Comparison of ENCODE assay signal across 1 cellular context in the genomic region with DNA sequence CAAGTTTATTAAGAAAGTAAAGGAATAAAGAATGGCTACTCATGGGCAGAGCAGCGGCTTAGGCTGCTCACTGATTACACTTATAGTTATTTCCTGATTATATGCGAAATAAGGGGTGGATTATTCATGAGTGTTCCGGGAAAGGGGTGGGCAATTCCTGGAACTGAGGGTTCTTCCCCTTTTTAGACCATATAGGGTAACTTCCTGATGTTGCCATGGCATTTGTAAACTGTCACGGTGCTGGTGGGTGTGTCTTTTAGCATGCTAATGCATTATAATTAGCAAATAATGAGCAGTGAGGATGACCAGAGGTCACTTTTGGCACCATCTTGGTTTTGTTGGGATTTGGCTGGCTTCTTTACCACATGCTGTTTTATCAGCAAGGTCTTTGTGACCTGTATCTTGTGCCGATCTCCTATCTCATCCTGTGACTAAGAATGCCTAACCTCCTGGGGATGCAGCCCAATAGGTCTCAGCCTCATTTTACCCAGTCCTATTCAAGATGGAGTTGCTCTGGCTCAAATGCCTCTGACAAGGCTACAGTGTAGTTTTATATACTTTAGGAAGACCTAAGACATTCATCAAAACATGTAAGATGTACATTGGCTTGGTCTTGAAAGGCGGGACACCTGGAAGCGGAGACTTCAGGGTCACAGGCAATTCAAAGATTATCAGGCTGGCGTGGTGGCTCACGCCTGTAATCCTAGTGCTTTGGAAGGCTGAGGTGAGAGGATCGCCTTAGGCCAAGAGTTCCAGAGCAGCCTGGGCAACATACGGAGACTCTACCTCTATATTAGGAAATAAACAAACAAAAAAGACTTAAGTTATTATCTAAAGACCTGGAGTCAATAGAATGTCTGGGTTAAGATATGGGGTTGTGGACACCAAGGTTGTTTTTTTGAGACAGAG.
A peak's percentile ranks its signal among the peaks of the same experiment; 100 is the strongest.
TF ChIP-seq lines count a peak whose summit lies in the region.

No MANE protein-coding gene starts in this region.

TF ChIP-seq in K562, 482 proteins besides CTCF, POLR2A, EP300 and RAD21 (continued from another document and continues in another):
- TF ChIP-seq, protein P1, sequence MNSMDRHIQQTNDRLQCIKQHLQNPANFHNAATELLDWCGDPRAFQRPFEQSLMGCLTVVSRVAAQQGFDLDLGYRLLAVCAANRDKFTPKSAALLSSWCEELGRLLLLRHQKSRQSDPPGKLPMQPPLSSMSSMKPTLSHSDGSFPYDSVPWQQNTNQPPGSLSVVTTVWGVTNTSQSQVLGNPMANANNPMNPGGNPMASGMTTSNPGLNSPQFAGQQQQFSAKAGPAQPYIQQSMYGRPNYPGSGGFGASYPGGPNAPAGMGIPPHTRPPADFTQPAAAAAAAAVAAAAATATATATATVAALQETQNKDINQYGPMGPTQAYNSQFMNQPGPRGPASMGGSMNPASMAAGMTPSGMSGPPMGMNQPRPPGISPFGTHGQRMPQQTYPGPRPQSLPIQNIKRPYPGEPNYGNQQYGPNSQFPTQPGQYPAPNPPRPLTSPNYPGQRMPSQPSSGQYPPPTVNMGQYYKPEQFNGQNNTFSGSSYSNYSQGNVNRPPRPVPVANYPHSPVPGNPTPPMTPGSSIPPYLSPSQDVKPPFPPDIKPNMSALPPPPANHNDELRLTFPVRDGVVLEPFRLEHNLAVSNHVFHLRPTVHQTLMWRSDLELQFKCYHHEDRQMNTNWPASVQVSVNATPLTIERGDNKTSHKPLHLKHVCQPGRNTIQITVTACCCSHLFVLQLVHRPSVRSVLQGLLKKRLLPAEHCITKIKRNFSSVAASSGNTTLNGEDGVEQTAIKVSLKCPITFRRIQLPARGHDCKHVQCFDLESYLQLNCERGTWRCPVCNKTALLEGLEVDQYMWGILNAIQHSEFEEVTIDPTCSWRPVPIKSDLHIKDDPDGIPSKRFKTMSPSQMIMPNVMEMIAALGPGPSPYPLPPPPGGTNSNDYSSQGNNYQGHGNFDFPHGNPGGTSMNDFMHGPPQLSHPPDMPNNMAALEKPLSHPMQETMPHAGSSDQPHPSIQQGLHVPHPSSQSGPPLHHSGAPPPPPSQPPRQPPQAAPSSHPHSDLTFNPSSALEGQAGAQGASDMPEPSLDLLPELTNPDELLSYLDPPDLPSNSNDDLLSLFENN (IDR thresholded peaks at IDR 0.05; ENCODE audit: low read depth in 2 of 2, low read length in 2 of 2), result no peak
- no peak for TF ChIP-seq SMARCA4 (IDR thresholded peaks at IDR 0.05)
- TF ChIP-seq HMG20A (CRISPR knock-in tag; conservative IDR thresholded peaks at IDR 0.05), result 0 out of 2 replicates have a peak, but pooled peaks have one; percentile 36
- no peak for TF ChIP-seq NR2C2 (CRISPR knock-in tag; IDR thresholded peaks at IDR 0.05)
- TF ChIP-seq NR2C2 (tag; IDR thresholded peaks at IDR 0.05), result peak; percentile 89
- no peak for TF ChIP-seq SRSF1 (IDR thresholded peaks at IDR 0.05; ENCODE audit: low read depth, low read length)
- no peak for TF ChIP-seq USF1 (CRISPR knock-in tag; IDR thresholded peaks at IDR 0.05)
- TF ChIP-seq ZNF146 (CRISPR knock-in tag; IDR thresholded peaks at IDR 0.05; ENCODE audit: unreplicated experiment), result no peak
- peak; percentile 41 for TF ChIP-seq CEBPB (tag; IDR thresholded peaks at IDR 0.05)
- peak; percentile 96 for TF ChIP-seq KLF1 (tag; IDR thresholded peaks at IDR 0.05)
- peak; percentile 98 for TF ChIP-seq DDX20 (tag; IDR thresholded peaks at IDR 0.05; ENCODE audit: low read depth)
- TF ChIP-seq, protein P2, sequence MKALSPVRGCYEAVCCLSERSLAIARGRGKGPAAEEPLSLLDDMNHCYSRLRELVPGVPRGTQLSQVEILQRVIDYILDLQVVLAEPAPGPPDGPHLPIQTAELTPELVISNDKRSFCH (CRISPR knock-in tag; IDR thresholded peaks at IDR 0.05), result peak; percentile 89
- TF ChIP-seq, protein P2 (tag; IDR thresholded peaks at IDR 0.05), result peak; percentile 100
- TF ChIP-seq FOXM1 (IDR thresholded peaks at IDR 0.05; ENCODE audit: low read depth), result no peak
- no peak for TF ChIP-seq FOXM1 (CRISPR knock-in tag; IDR thresholded peaks at IDR 0.05; ENCODE audit: low read depth)
- TF ChIP-seq, protein P3, sequence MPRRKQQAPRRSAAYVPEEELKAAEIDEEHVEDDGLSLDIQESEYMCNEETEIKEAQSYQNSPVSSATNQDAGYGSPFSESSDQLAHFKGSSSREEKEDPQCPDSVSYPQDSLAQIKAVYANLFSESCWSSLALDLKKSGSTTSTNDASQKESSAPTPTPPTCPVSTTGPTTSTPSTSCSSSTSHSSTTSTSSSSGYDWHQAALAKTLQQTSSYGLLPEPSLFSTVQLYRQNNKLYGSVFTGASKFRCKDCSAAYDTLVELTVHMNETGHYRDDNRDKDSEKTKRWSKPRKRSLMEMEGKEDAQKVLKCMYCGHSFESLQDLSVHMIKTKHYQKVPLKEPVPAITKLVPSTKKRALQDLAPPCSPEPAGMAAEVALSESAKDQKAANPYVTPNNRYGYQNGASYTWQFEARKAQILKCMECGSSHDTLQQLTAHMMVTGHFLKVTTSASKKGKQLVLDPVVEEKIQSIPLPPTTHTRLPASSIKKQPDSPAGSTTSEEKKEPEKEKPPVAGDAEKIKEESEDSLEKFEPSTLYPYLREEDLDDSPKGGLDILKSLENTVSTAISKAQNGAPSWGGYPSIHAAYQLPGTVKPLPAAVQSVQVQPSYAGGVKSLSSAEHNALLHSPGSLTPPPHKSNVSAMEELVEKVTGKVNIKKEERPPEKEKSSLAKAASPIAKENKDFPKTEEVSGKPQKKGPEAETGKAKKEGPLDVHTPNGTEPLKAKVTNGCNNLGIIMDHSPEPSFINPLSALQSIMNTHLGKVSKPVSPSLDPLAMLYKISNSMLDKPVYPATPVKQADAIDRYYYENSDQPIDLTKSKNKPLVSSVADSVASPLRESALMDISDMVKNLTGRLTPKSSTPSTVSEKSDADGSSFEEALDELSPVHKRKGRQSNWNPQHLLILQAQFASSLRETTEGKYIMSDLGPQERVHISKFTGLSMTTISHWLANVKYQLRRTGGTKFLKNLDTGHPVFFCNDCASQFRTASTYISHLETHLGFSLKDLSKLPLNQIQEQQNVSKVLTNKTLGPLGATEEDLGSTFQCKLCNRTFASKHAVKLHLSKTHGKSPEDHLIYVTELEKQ (CRISPR knock-in tag; IDR thresholded peaks at IDR 0.05), result peak; percentile 96
- no peak for TF ChIP-seq U2AF2 (optimal IDR thresholded peaks at IDR 0.05; ENCODE audit: low read depth, low read length)
- no peak for TF ChIP-seq EZH2 (IDR thresholded peaks at IDR 0.05; ENCODE audit: borderline replicate concordance, low read depth, low read length)
- TF ChIP-seq SIRT6 (IDR thresholded peaks at IDR 0.05; ENCODE audit: low read depth, low read length), result no peak
- no peak for TF ChIP-seq PML (IDR thresholded peaks at IDR 0.05; ENCODE audit: low read length)
- no peak for TF ChIP-seq BRF1 (IDR thresholded peaks at IDR 0.05; ENCODE audit: borderline replicate concordance, extremely low read depth, insufficient read length)
- peak; percentile 99 for TF ChIP-seq DMBX1 (CRISPR knock-in tag; IDR thresholded peaks at IDR 0.05; ENCODE audit: borderline replicate concordance)
- no peak for TF ChIP-seq SIN3B (IDR thresholded peaks at IDR 0.05; ENCODE audit: low read depth)
- no peak for TF ChIP-seq PCBP1 (IDR thresholded peaks at IDR 0.05; ENCODE audit: low read depth, low read length, poor library complexity, severe bottlenecking)
- TF ChIP-seq CBX5 (IDR thresholded peaks at IDR 0.05; ENCODE audit: borderline replicate concordance, low read depth), result no peak
- no peak for TF ChIP-seq TRIM25 (IDR thresholded peaks at IDR 0.05; ENCODE audit: borderline replicate concordance)
- no peak for TF ChIP-seq LEF1 (IDR thresholded peaks at IDR 0.05)
- no peak for TF ChIP-seq USF2 (CRISPR knock-in tag; IDR thresholded peaks at IDR 0.05)
- peak; percentile 99 for TF ChIP-seq ZNF584 (CRISPR knock-in tag; IDR thresholded peaks at IDR 0.05; ENCODE audit: low read depth)
- TF ChIP-seq ARID4B (CRISPR knock-in tag; IDR thresholded peaks at IDR 0.05), result no peak
- TF ChIP-seq ZFPM2 (CRISPR knock-in tag; IDR thresholded peaks at IDR 0.05), result peak; percentile 96
- peak; percentile 97 for TF ChIP-seq TAF7 (tag; IDR thresholded peaks at IDR 0.05)
- TF ChIP-seq JUNB (CRISPR knock-in tag; conservative IDR thresholded peaks at IDR 0.05), result no peak
- TF ChIP-seq KDM5B (IDR thresholded peaks at IDR 0.05; ENCODE audit: insufficient replicate concordance, low read depth, low read length), result no peak
- TF ChIP-seq NKRF (IDR thresholded peaks at IDR 0.05; ENCODE audit: borderline replicate concordance), result no peak
- TF ChIP-seq ZNF239 (CRISPR knock-in tag; IDR thresholded peaks at IDR 0.05), result peak; percentile 95
- TF ChIP-seq THAP7 (CRISPR knock-in tag; IDR thresholded peaks at IDR 0.05), result 0 out of 2 replicates have a peak, but pooled peaks have one; percentile 20
